17 cellular contexts compared by ENCODE assay signal in genomic region chr7:1702652-1703051, GRCh38. TPM values are rescaled to one million over a fixed set of nuclear protein-coding genes. Genes with fewer than 3 reads are reported as not detected.
DNase-seq lines count a peak whose midpoint lies in the region; ATAC-seq and TF ChIP-seq lines count a peak whose summit lies in the region.
"Had no signal": no experiment of that assay in that cellular context is flagged by ENCODE, and none has a peak within 500 bp of the region (broad histone marks: within the 10 kb centered on the region; RNA-seq: fewer than 3 reads in every experiment).

No MANE protein-coding gene starts in this region.

- H3K27ac ChIP-seq in HEK293 (ENCODE audit: extremely low read depth, low read depth, low read length) (no peak overlapping the region), left lung (no peak overlapping the region), osteoblast (ENCODE audit: low read depth, low read length) (no peak overlapping the region)
- H3K27ac ChIP-seq: BLaER1, C4-2B had no signal

- DNase-seq in Daoy (ENCODE audit: low read depth), result peak; percentile 0
- DNase-seq in ecto neural progenitor cell (ENCODE audit: low spot score), result peak; percentile 16
- no peak for DNase-seq in left lung
- DNase-seq in osteoblast (ENCODE audit: insufficient read length, low spot score, missing footprints), result no peak
- DNase-seq in activated naive CD4-positive, alpha-beta T cell treated with anti-CD3 and anti-CD28 coated beads, Interleukin-2, amount 10 ng/mL, durations not matched to agents 7 days and 5 days, result no peak
- DNase-seq: Caco-2; CD4-positive, CD25-positive, alpha-beta regulatory T cell; CD8-positive, alpha-beta T cell; DMS153; DND-41; EL had no signal

- no peaks in the 10 kb centered on the region for H3K9me3 ChIP-seq in HEK293 (ENCODE audit: control insufficient read depth, insufficient read depth, low read depth, low read length)
- H3K9me3 ChIP-seq in left lung, result peaks cover 0 to 13% of the 10 kb centered on the region in 2 donors
- peaks cover 3% of the 10 kb centered on the region for H3K9me3 ChIP-seq in osteoblast (ENCODE audit: low read depth, low read length)

- intact Hi-C loops in left lung (cut with DNase I), result no loop called here

- H3K4me2 ChIP-seq in osteoblast (ENCODE audit: insufficient read depth, low read length), result no peak overlapping the region
- H3K4me2 ChIP-seq: BLaER1, GM23338 had no signal

- no peaks in the 10 kb centered on the region for H3K4me1 ChIP-seq in HEK293 (ENCODE audit: control insufficient read depth, insufficient read depth, low read length)
- no peaks in the 10 kb centered on the region for H3K4me1 ChIP-seq in left lung
- H3K4me1 ChIP-seq in osteoblast (ENCODE audit: insufficient read depth, low read length), result no peaks in the 10 kb centered on the region
- H3K4me1 ChIP-seq: Caco-2 had no signal

- H3K27me3 ChIP-seq in left lung, result peaks cover 0 to 49% of the 10 kb centered on the region in 2 donors
- H3K27me3 ChIP-seq in osteoblast (ENCODE audit: insufficient read depth, low read length), result no peaks in the 10 kb centered on the region
- H3K27me3 ChIP-seq: BLaER1 had no signal

- POLR2A ChIA-PET in HEK293 (lab: Yijun Ruan, JAX), result no interaction called here

- no peaks in the 10 kb centered on the region for H3K36me3 Mint-ChIP-seq in activated naive CD4-positive, alpha-beta T cell treated with anti-CD3 and anti-CD28 coated beads, Interleukin-2, amount 10 ng/mL, durations not matched to agents 7 days and 5 days
- H3K36me3 Mint-ChIP-seq: CD4-positive, CD25-positive, alpha-beta regulatory T cell; CD8-positive, alpha-beta T cell had no signal

- H3K9me3 Mint-ChIP-seq in activated naive CD4-positive, alpha-beta T cell treated with anti-CD3 and anti-CD28 coated beads, Interleukin-2, amount 10 ng/mL, durations not matched to agents 7 days and 5 days, result peaks cover 6% of the 10 kb centered on the region

- no peak for ATAC-seq in left lung
- ATAC-seq: CD8-positive, alpha-beta T cell had no signal

- CTCF ChIA-PET in HEK293 (lab: Yijun Ruan, JAX), result no interaction called here
- CTCF ChIA-PET in activated naive CD4-positive, alpha-beta T cell treated with anti-CD3 and anti-CD28 coated beads, Interleukin-2, amount 10 ng/mL, durations not matched to agents 7 days and 5 days (lab: Charles Lee), result no interaction called here

- H3K79me2 ChIP-seq in osteoblast (ENCODE audit: insufficient read depth, low read length), result no peaks in the 10 kb centered on the region

- no peak overlapping the region for H2AFZ ChIP-seq in osteoblast (ENCODE audit: low read length)
- H2AFZ ChIP-seq: GM23338 had no signal

- no peaks in the 10 kb centered on the region for H4K20me1 ChIP-seq in osteoblast (ENCODE audit: insufficient read depth, low read length)

- peaks cover 6% of the 10 kb centered on the region for H3K4me1 Mint-ChIP-seq in activated naive CD4-positive, alpha-beta T cell treated with anti-CD3 and anti-CD28 coated beads, Interleukin-2, amount 10 ng/mL, durations not matched to agents 7 days and 5 days
- H3K4me1 Mint-ChIP-seq: B cell had no signal

- H3K36me3 ChIP-seq in HEK293 (ENCODE audit: control insufficient read depth in 2 of 2, insufficient read depth in 1 of 2, low read length in 2 of 2), result no peaks in the 10 kb centered on the region
- H3K36me3 ChIP-seq in left lung, result no peaks in the 10 kb centered on the region
- H3K36me3 ChIP-seq in osteoblast (ENCODE audit: insufficient read depth, low read length), result no peaks in the 10 kb centered on the region
- H3K36me3 ChIP-seq: HAP-1 had no signal

- no peak overlapping the region for H3K27ac Mint-ChIP-seq in activated naive CD4-positive, alpha-beta T cell treated with anti-CD3 and anti-CD28 coated beads, Interleukin-2, amount 10 ng/mL, durations not matched to agents 7 days and 5 days
- H3K27ac Mint-ChIP-seq: B cell; CD4-positive, CD25-positive, alpha-beta regulatory T cell; CD8-positive, alpha-beta T cell; GM23338 had no signal

- no peak overlapping the region for H3K4me3 Mint-ChIP-seq in activated naive CD4-positive, alpha-beta T cell treated with anti-CD3 and anti-CD28 coated beads, Interleukin-2, amount 10 ng/mL, durations not matched to agents 7 days and 5 days
- H3K4me3 Mint-ChIP-seq: B cell; CD4-positive, CD25-positive, alpha-beta regulatory T cell; CD8-positive, alpha-beta T cell; GM23338 had no signal

- TF ChIP-seq CTCF in HEK293 (tag by site-specific recombination; IDR thresholded peaks at IDR 0.05), result no peak
- no peak for TF ChIP-seq CTCF in left lung (IDR thresholded peaks at IDR 0.05)
- no peak for TF ChIP-seq CTCF in osteoblast (IDR thresholded peaks at IDR 0.05; ENCODE audit: extremely low read depth, low read depth, low read length)

- H3K27me3 Mint-ChIP-seq in activated naive CD4-positive, alpha-beta T cell treated with anti-CD3 and anti-CD28 coated beads, Interleukin-2, amount 10 ng/mL, durations not matched to agents 7 days and 5 days, result peaks cover 19% of the 10 kb centered on the region

- H3K4me3 ChIP-seq in HEK293 (ENCODE audit: low read depth, low read length) (no peak overlapping the region), left lung (no peak overlapping the region), osteoblast (ENCODE audit: insufficient read depth, low read length) (no peak overlapping the region)
- H3K4me3 ChIP-seq: BLaER1, GM23338, HAP-1 had no signal

TF ChIP-seq in HEK293, 187 proteins besides CTCF, POLR2A, EP300 and RAD21:
- TF ChIP-seq SETDB1 (IDR thresholded peaks at IDR 0.05; ENCODE audit: insufficient read length, low read length) (peak; percentile 72), ZNF747 (tag by site-specific recombination; IDR thresholded peaks at IDR 0.05) (no peak)

RNA-seq across cellular contexts. Expression of gene ELFN1, which starts 32.6 kb away (rescaled TPM):
- total RNA-seq in Daoy (2014; rRNA removed; shearing (Covaris generic)), result 0.15 and 1.1 TPM in 2 replicates
- total RNA-seq in left lung (1 to 10 TPM; 1.5 to 1.6 TPM), osteoblast (12.7 and 14.1 TPM in 2 replicates)
- total RNA-seq: CD4-positive, CD25-positive, alpha-beta regulatory T cell; CD8-positive, alpha-beta T cell had no signal

Comparison
In these comparisons a context has a peak if more than half of its experiments do, and no peak if none do; other contexts are left out.
1. DNase-seq: peak in Daoy (single experiment) and ecto neural progenitor cell (single experiment); none in left lung (0 of 2), osteoblast (single experiment) and activated naive CD4-positive, alpha-beta T cell treated with anti-CD3 and anti-CD28 coated beads, Interleukin-2, amount 10 ng/mL, durations not matched to agents 7 days and 5 days (single experiment).